Comparison of ENCODE assay signal across 11 cellular contexts in the genomic region with DNA sequence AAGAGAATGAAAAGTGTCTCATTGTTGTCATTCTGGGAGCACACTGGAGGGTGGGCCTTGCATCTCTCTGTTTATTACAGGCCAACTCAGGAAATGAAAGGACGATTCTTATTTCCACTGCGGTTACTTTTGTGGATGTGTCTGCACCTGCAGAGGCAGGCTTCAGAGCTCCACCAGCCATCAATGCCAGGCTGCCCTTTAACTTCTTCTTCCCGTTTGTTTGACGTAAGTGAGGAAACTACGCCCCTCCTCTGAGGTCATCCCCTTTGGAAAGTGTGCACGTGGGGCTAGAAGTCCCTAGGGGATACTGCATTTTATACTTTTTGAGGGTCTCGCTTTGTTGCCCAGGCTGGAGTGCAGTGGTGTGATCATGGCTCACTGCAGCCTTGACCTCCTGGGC. TPM values are rescaled to one million over a fixed set of nuclear protein-coding genes. Genes with fewer than 3 reads are reported as not detected.
DNase-seq lines count a peak whose midpoint lies in the region; ATAC-seq, FAIRE-seq and TF ChIP-seq lines count a peak whose summit lies in the region.
"Had no signal": no experiment of that assay in that cellular context is flagged by ENCODE, and none has a peak within 500 bp of the region (broad histone marks: within the 10 kb centered on the region; RNA-seq: fewer than 3 reads in every experiment).

No MANE protein-coding gene starts in this region.

- ATAC-seq in GM19328 (IDR thresholded peaks at IDR 0.05; ENCODE audit: unreplicated experiment) = peak; percentile 59
- ATAC-seq: sciatic nerve had no signal

- intact Hi-C loops in dorsolateral prefrontal cortex (cut with DNase I) = no loop called here

- no peaks in the 10 kb centered on the region for H3K36me3 ChIP-seq in CD8-positive, alpha-beta memory T cell (ENCODE audit: insufficient read depth, low read length)
- peaks cover 67% of the 10 kb centered on the region for H3K36me3 ChIP-seq in suprapubic skin

- peaks cover 11 to 18% (median 13%) of the 10 kb centered on the region in 3 donors for H3K4me1 Mint-ChIP-seq in CD8-positive, alpha-beta memory T cell
- H3K4me1 Mint-ChIP-seq in IgD-negative memory B cell = peaks cover 40 to 56% (median 47%) of the 10 kb centered on the region in 3 donors
- peaks cover 49% of the 10 kb centered on the region for H3K4me1 Mint-ChIP-seq in brain

- H3K36me3 Mint-ChIP-seq in CD8-positive, alpha-beta memory T cell = peaks cover 0 to 43% (median 19%) of the 10 kb centered on the region in 3 donors
- peaks cover 20% of the 10 kb centered on the region for H3K36me3 Mint-ChIP-seq in IgD-negative memory B cell
- peaks cover 31% of the 10 kb centered on the region for H3K36me3 Mint-ChIP-seq in brain

- no peaks in the 10 kb centered on the region for H3K9me3 Mint-ChIP-seq in CD8-positive, alpha-beta memory T cell
- no peaks in the 10 kb centered on the region for H3K9me3 Mint-ChIP-seq in IgD-negative memory B cell
- no peaks in the 10 kb centered on the region for H3K9me3 Mint-ChIP-seq in brain

- H3K27ac Mint-ChIP-seq in CD8-positive, alpha-beta memory T cell = peak overlapping the region in 7 of 8 donors; percentile 32 to 78 (median 54)
- peak overlapping the region; percentile 90 to 95 (median 94) for H3K27ac Mint-ChIP-seq in IgD-negative memory B cell
- peak overlapping the region; percentile 36 to 85 (median 73) for H3K27ac Mint-ChIP-seq in brain

- CTCF ChIA-PET in CD8-positive, alpha-beta memory T cell (lab: Charles Lee) = no interaction called here

- no peak for TF ChIP-seq EP300 in suprapubic skin (IDR thresholded peaks at IDR 0.05)

- H3K4me3 Mint-ChIP-seq in CD8-positive, alpha-beta memory T cell = peak overlapping the region in 1 of 7 donors; percentile 5
- H3K4me3 Mint-ChIP-seq in IgD-negative memory B cell (peak overlapping the region in 3 of 4 donors; percentile 57 to 81 (median 75)), brain (no peak overlapping the region)

- DNase-seq in CD8-positive, alpha-beta memory T cell = peak in 2 of 5 donors; percentile 25 to 50
- DNase-seq in dorsolateral prefrontal cortex (no peak), suprapubic skin (ENCODE audit: low spot score in 2 of 2) (no peak), HTR-8/SVneo (ENCODE audit: insufficient read length, low spot score) (no peak), DMS 273 treated with DMSO at 0.1 percent for 48 hours (lab: John Stamatoyannopoulos, UW) (no peak)
- DNase-seq: effector CD8-positive, alpha-beta T cell had no signal

- peaks cover 20% of the 10 kb centered on the region for H3K4me1 ChIP-seq in CD8-positive, alpha-beta memory T cell (ENCODE audit: insufficient read depth, low read length)
- H3K4me1 ChIP-seq in suprapubic skin = no peaks in the 10 kb centered on the region

- no peaks in the 10 kb centered on the region for H3K27me3 Mint-ChIP-seq in CD8-positive, alpha-beta memory T cell
- H3K27me3 Mint-ChIP-seq in IgD-negative memory B cell (no peaks in the 10 kb centered on the region), brain (no peaks in the 10 kb centered on the region)

- no peak overlapping the region for H3K27ac ChIP-seq in CD8-positive, alpha-beta memory T cell (ENCODE audit: low read depth, low read length)
- H3K27ac ChIP-seq in dorsolateral prefrontal cortex = peak overlapping the region in 25 of 59 donors; percentile 2 to 65 (median 34)
- H3K27ac ChIP-seq in suprapubic skin = no peak overlapping the region

- no peak for TF ChIP-seq POLR2A in suprapubic skin (IDR thresholded peaks at IDR 0.05)

- no peak for FAIRE-seq in HTR-8/SVneo (lab: Jason Lieb, UNC)

- TF ChIP-seq CTCF in brain (conservative IDR thresholded peaks at IDR 0.05) (no peak), dorsolateral prefrontal cortex (IDR thresholded peaks at IDR 0.05 in 54 of 56, conservative IDR thresholded peaks at IDR 0.05 in 2 of 56; ENCODE audit: low read depth in 1 of 56, partially characterized antibody in 56 of 56) (no peak), suprapubic skin (IDR thresholded peaks at IDR 0.05) (no peak)

- POLR2A ChIA-PET in CD8-positive, alpha-beta memory T cell (lab: Charles Lee) = no interaction called here

- H3K27me3 ChIP-seq in CD8-positive, alpha-beta memory T cell (ENCODE audit: insufficient read depth, low read length, poor library complexity, severe bottlenecking) = no peaks in the 10 kb centered on the region
- no peaks in the 10 kb centered on the region for H3K27me3 ChIP-seq in dorsolateral prefrontal cortex
- H3K27me3 ChIP-seq in suprapubic skin = no peaks in the 10 kb centered on the region

- H3K9me3 ChIP-seq in CD8-positive, alpha-beta memory T cell (ENCODE audit: low read length) = no peaks in the 10 kb centered on the region
- no peaks in the 10 kb centered on the region for H3K9me3 ChIP-seq in suprapubic skin

- WGBS in suprapubic skin = 72% methylated on average over 7 of the region's 7 CpGs

- H3K4me3 ChIP-seq in CD8-positive, alpha-beta memory T cell (ENCODE audit: low read length) = no peak overlapping the region
- H3K4me3 ChIP-seq in dorsolateral prefrontal cortex (no peak overlapping the region), suprapubic skin (no peak overlapping the region)

RNA-seq across cellular contexts. Expression of a gene that starts 33.7 kb away (rescaled TPM):
- total RNA-seq in CD8-positive, alpha-beta memory T cell = 10 to 100 TPM in 1 of 2 experiments, 1 to 10 TPM in 1; 9.8 to 11.1 TPM
- 4.6 TPM for polyA plus RNA-seq in CD8-positive, alpha-beta memory T cell
- polyA plus RNA-seq in IgD-negative memory B cell (24.2 TPM), brain (ENCODE audit: insufficient read depth, low read depth, low replicate concordance) (27.9 TPM)
- total RNA-seq in dorsolateral prefrontal cortex (10 to 100 TPM; 26.4 to 77.4 (median 40.6) TPM), suprapubic skin (10 to 100 TPM; 18.9 to 46.4 (median 28.4) TPM)

RNA-seq across cellular contexts. Expression of a gene that starts 41.2 kb away (rescaled TPM):
- total RNA-seq in CD8-positive, alpha-beta memory T cell = 10 to 100 TPM; 18.5 to 20.2 TPM
- 17.6 TPM for polyA plus RNA-seq in CD8-positive, alpha-beta memory T cell
- polyA plus RNA-seq in IgD-negative memory B cell (441 TPM), brain (ENCODE audit: insufficient read depth, low read depth, low replicate concordance) (7.7 TPM)
- total RNA-seq in dorsolateral prefrontal cortex (10 to 100 TPM in 66 of 120 experiments, 1 to 10 TPM in 54; 3.9 to 31.3 (median 10.4) TPM), suprapubic skin (1 to 10 TPM; 1.3 to 6.0 (median 1.9) TPM)
- total RNA-seq: MCF 10A had no signal

Comparison
In these comparisons a context has a peak if more than half of its experiments do, and no peak if none do; other contexts are left out.
1. H3K4me3 Mint-ChIP-seq: peak in IgD-negative memory B cell (3 of 4); none in brain (0 of 5).
2. Peak in every context shown above with its lines, with median percentiles within 50 percentile points of each other: H3K27ac Mint-ChIP-seq.